ENCODE assay signal across 18 cellular contexts in genomic region chr6:146985111-146985510, GRCh38.
DNase-seq lines count a peak whose midpoint lies in the region; ATAC-seq and TF ChIP-seq lines count a peak whose summit lies in the region.
"Had no signal": no experiment of that assay in that cellular context is flagged by ENCODE, and none has a peak within 500 bp of the region (broad histone marks: within the 10 kb centered on the region; RNA-seq: fewer than 3 reads in every experiment).

No MANE protein-coding gene starts in this region.

- H4K20me1 ChIP-seq in GM23338 (replicated peaks; ENCODE audit: insufficient read depth): no peaks in the 10 kb centered on the region

- no peak overlapping the region for H3K4me2 ChIP-seq in GM23338

- no peaks in the 10 kb centered on the region for H3K36me3 Mint-ChIP-seq in GM23338 (ENCODE audit: low read depth)
- H3K36me3 Mint-ChIP-seq in WTC11: no peaks in the 10 kb centered on the region
- H3K36me3 Mint-ChIP-seq: IgD-negative memory B cell, naive B cell had no signal

- H3K4me3 Mint-ChIP-seq in GM23338 (no peak overlapping the region), WTC11 (no peak overlapping the region)
- H3K4me3 Mint-ChIP-seq: activated B cell treated with CpG ODN at 0.5 μM for 24 hours; activated naive CD8-positive, alpha-beta T cell; IgD-negative memory B cell; naive B cell had no signal

- CTCF ChIA-PET in WTC11 (lab: Charles Lee): no interaction called here

- H3K4me3 ChIP-seq in GM23338: no peak overlapping the region
- no peak overlapping the region for H3K4me3 ChIP-seq in prostate gland
- no peak overlapping the region for H3K4me3 ChIP-seq in Peyer's patch
- H3K4me3 ChIP-seq: upper lobe of right lung had no signal

- ATAC-seq in GM23338 (peak; percentile 38; the same call in 2 of the 3 replicates), WTC11 (peak; percentile 62)
- ATAC-seq: upper lobe of right lung had no signal

- 26% methylated on average over 3 of the region's 3 CpGs for WGBS in prostate gland

- H3K4me1 Mint-ChIP-seq in GM23338 (0 out of 3 replicates have a peak, but pooled peaks cover 3% of the 10 kb centered on the region), WTC11 (peaks cover 7% of the 10 kb centered on the region; the same call in 1 of the 2 replicates)
- H3K4me1 Mint-ChIP-seq: activated B cell treated with CpG ODN at 0.5 μM for 24 hours, IgD-negative memory B cell, naive B cell had no signal

- H3K27ac ChIP-seq in GM23338 (ENCODE audit: low read depth): no peak overlapping the region
- H3K27ac ChIP-seq in prostate gland: no peak overlapping the region
- no peak overlapping the region for H3K27ac ChIP-seq in Peyer's patch
- H3K27ac ChIP-seq: upper lobe of right lung had no signal

- no peaks in the 10 kb centered on the region for H3F3A ChIP-seq in GM23338 (replicated peaks; ENCODE audit: low read depth)

- H3K36me3 ChIP-seq in GM23338 (ENCODE audit: insufficient read depth) (no peaks in the 10 kb centered on the region), prostate gland (no peaks in the 10 kb centered on the region), Peyer's patch (no peaks in the 10 kb centered on the region)
- H3K36me3 ChIP-seq: BE2C, upper lobe of right lung had no signal

- no peaks in the 10 kb centered on the region for H3K4me1 ChIP-seq in GM23338 (ENCODE audit: insufficient read depth)
- no peaks in the 10 kb centered on the region for H3K4me1 ChIP-seq in prostate gland (replicated peaks)
- peaks cover 0 to 4% (median 0%) of the 10 kb centered on the region in 4 donors for H3K4me1 ChIP-seq in Peyer's patch
- H3K4me1 ChIP-seq: upper lobe of right lung had no signal

- no peak overlapping the region for H2AFZ ChIP-seq in GM23338

- no peak overlapping the region for H3K27ac Mint-ChIP-seq in GM23338
- no peak overlapping the region for H3K27ac Mint-ChIP-seq in WTC11
- H3K27ac Mint-ChIP-seq: activated B cell treated with CpG ODN at 0.5 μM for 24 hours; activated naive CD8-positive, alpha-beta T cell; IgD-negative memory B cell; naive B cell had no signal

- POLR2A ChIA-PET in WTC11 (lab: Charles Lee): no interaction called here

- H3K27me3 ChIP-seq in GM23338 (ENCODE audit: insufficient read depth) (no peaks in the 10 kb centered on the region), prostate gland (replicated peaks; ENCODE audit: insufficient read depth) (no peaks in the 10 kb centered on the region), Peyer's patch (no peaks in the 10 kb centered on the region)
- H3K27me3 ChIP-seq: BE2C, upper lobe of right lung had no signal

- intact Hi-C loops in prostate gland (cut with DNase I): no loop called here

- H3K9me3 ChIP-seq in prostate gland (no peaks in the 10 kb centered on the region), Peyer's patch (no peaks in the 10 kb centered on the region)
- H3K9me3 ChIP-seq: BE2C, upper lobe of right lung had no signal

- H3K9me3 Mint-ChIP-seq in GM23338 (no peaks in the 10 kb centered on the region), WTC11 (peaks cover 14% of the 10 kb centered on the region; the same call in 1 of the 2 replicates)

- TF ChIP-seq POLR2A in prostate gland (IDR thresholded peaks at IDR 0.05): no peak
- TF ChIP-seq POLR2A in Peyer's patch (IDR thresholded peaks at IDR 0.05): no peak

- H3K27me3 Mint-ChIP-seq in GM23338 (ENCODE audit: insufficient read depth, low read depth, poor library complexity): peaks cover 2% of the 10 kb centered on the region
- H3K27me3 Mint-ChIP-seq in WTC11 (ENCODE audit: low read depth): no peaks in the 10 kb centered on the region
- H3K27me3 Mint-ChIP-seq: activated B cell treated with CpG ODN at 0.5 μM for 24 hours; activated naive CD8-positive, alpha-beta T cell; naive B cell had no signal

- DNase-seq in GM23338 (ENCODE audit: low spot score) (peak; percentile 14), NCI-H146 treated with DMSO at 0.1 percent for 48 hours (lab: John Stamatoyannopoulos, UW; ENCODE audit: unreplicated experiment) (peak; percentile 48), WTC11 (ENCODE audit: low spot score) (no peak), prostate gland (ENCODE audit: low spot score) (peak; percentile 60), C1 segment of cervical spinal cord (lab: John Stamatoyannopoulos, UW) (no peak), Peyer's patch (no peak), DMS114 treated with DMSO at 0.1 percent for 48 hours (lab: John Stamatoyannopoulos, UW; ENCODE audit: unreplicated experiment) (no peak)
- DNase-seq: activated B cell treated with CpG ODN at 0.5 μM for 24 hours; activated CD8-positive, alpha-beta memory T cell treated with anti-CD3 and anti-CD28 coated beads, Interleukin-2, amount 50 U/mL, for 4 hours; BE2C; caudate nucleus; glutamatergic neuron; naive B cell; NCI-H2029; stimulated activated CD4-positive, alpha-beta T cell treated with anti-CD3 and anti-CD28 coated beads, Interleukin-4, amount 100 ng/mL, for 1 hour; upper lobe of right lung had no signal

- H3K9me2 ChIP-seq in GM23338 (ENCODE audit: insufficient read depth): no peaks in the 10 kb centered on the region

- no peaks in the 10 kb centered on the region for H3K79me2 ChIP-seq in GM23338 (replicated peaks; ENCODE audit: insufficient read depth)

- TF ChIP-seq CTCF in GM23338 (conservative IDR thresholded peaks at IDR 0.05; ENCODE audit: low read depth in 2 of 2): no peak
- TF ChIP-seq CTCF in WTC11 (IDR thresholded peaks at IDR 0.05): no peak
- no peak for TF ChIP-seq CTCF in prostate gland (IDR thresholded peaks at IDR 0.05)
- TF ChIP-seq CTCF in Peyer's patch (IDR thresholded peaks at IDR 0.05): no peak

TF ChIP-seq in GM23338, 12 proteins besides CTCF, POLR2A, EP300 and RAD21:
- TF ChIP-seq NANOG (IDR thresholded peaks at IDR 0.05; ENCODE audit: borderline replicate concordance) (no peak), ZNF331 (CRISPR knock-in tag; IDR thresholded peaks at IDR 0.05; ENCODE audit: low read depth) (no peak), CREB1 (CRISPR knock-in tag; IDR thresholded peaks at IDR 0.05; ENCODE audit: low read depth) (no peak), JUNB (IDR thresholded peaks at IDR 0.05; ENCODE audit: unreplicated experiment) (no peak), EZH2 (IDR thresholded peaks at IDR 0.05; ENCODE audit: low read depth, unreplicated experiment) (no peak), STAT1 (IDR thresholded peaks at IDR 0.05; ENCODE audit: unreplicated experiment) (no peak)

TF ChIP-seq in WTC11, 78 proteins besides CTCF, POLR2A, EP300 and RAD21:
- TF ChIP-seq ZNF671 (CRISPR knock-in tag; IDR thresholded peaks at IDR 0.05) (no peak), GABPB1 (CRISPR knock-in tag; IDR thresholded peaks at IDR 0.05) (0 out of 2 replicates have a peak, but pooled peaks have one; percentile 19), FOXP1 (CRISPR knock-in tag; IDR thresholded peaks at IDR 0.05; ENCODE audit: borderline replicate concordance) (no peak), STAT6 (CRISPR knock-in tag; conservative IDR thresholded peaks at IDR 0.05; ENCODE audit: low read depth) (no peak)
- TF ChIP-seq, protein P1, sequence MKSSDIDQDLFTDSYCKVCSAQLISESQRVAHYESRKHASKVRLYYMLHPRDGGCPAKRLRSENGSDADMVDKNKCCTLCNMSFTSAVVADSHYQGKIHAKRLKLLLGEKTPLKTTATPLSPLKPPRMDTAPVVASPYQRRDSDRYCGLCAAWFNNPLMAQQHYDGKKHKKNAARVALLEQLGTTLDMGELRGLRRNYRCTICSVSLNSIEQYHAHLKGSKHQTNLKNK (CRISPR knock-in tag; IDR thresholded peaks at IDR 0.05): no peak

Comparison
In these comparisons a context has a peak if more than half of its experiments do, and no peak if none do; other contexts are left out.
1. DNase-seq: peak in GM23338 (single experiment), NCI-H146 treated with DMSO at 0.1 percent for 48 hours (single experiment) and prostate gland (single experiment); none in WTC11 (single experiment), C1 segment of cervical spinal cord (0 of 14), Peyer's patch (0 of 3) and DMS114 treated with DMSO at 0.1 percent for 48 hours (single experiment).